ENCODE assay signal across 8 cellular contexts in the genomic region with DNA sequence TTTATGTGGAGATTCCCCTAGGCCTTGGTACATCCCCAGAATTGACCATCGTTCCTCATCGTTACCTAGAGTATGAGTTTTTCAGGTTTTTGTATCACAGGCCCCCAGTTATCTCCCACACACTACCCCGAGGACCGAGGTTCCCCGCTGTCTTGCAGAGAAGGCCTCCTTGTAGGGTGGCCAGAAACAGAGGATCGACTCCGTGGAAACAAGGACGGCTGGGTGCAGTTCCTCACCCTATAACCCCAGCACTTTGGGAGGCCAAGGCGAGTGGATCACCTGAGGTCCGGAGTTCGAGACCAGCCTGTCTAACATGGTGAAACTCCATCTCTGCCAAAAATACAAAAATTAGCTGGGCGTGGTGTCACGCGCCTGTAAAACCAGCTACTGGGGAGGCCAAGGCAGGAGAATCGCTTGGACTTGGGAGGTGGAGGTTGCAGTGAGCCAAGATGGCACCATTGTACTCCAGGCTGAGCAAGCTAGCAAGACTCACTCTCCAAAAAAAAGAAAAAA. TPM values are rescaled to one million over a fixed set of nuclear protein-coding genes. Genes with fewer than 3 reads are reported as not detected.
DNase-seq lines count a peak whose midpoint lies in the region; ATAC-seq and TF ChIP-seq lines count a peak whose summit lies in the region.

No MANE protein-coding gene starts in this region.

- H3K9ac ChIP-seq in OCI-LY3 (ENCODE audit: low read length), result peak overlapping the region; percentile 81
- H3K9ac ChIP-seq in endocrine pancreas (ENCODE audit: control insufficient read depth, insufficient read depth, low read length), result peak overlapping the region; percentile 7

- H3K27me3 Mint-ChIP-seq in CD4-positive, CD25-positive, alpha-beta regulatory T cell, result no peaks in the 10 kb centered on the region

- H3K36me3 Mint-ChIP-seq in CD4-positive, CD25-positive, alpha-beta regulatory T cell, result no peaks in the 10 kb centered on the region

- H3K4me3 Mint-ChIP-seq in CD4-positive, CD25-positive, alpha-beta regulatory T cell, result peak overlapping the region; percentile 92 to 97 (median 94)

- no peaks in the 10 kb centered on the region for H3K9me3 ChIP-seq in CD4-positive, CD25-positive, alpha-beta regulatory T cell (ENCODE audit: control insufficient read depth in 2 of 2, low read length in 2 of 2)
- no peaks in the 10 kb centered on the region for H3K9me3 ChIP-seq in OCI-LY3 (ENCODE audit: insufficient read depth, low read length)
- H3K9me3 ChIP-seq in endocrine pancreas (ENCODE audit: control insufficient read depth, low read length), result no peaks in the 10 kb centered on the region
- peaks cover 9% of the 10 kb centered on the region for H3K9me3 ChIP-seq in neuron (ENCODE audit: low read length)

- no peak for ATAC-seq in CD4-positive, CD25-positive, alpha-beta regulatory T cell (ENCODE audit: low read depth in 2 of 2)
- ATAC-seq in GM19463 (IDR thresholded peaks at IDR 0.05; ENCODE audit: unreplicated experiment), result no peak

- peaks cover 27% of the 10 kb centered on the region for H4K20me1 ChIP-seq in OCI-LY3 (ENCODE audit: insufficient read depth, low read length)

- H3K4me2 ChIP-seq in OCI-LY3 (ENCODE audit: low read length), result peak overlapping the region; percentile 98

- H3K79me2 ChIP-seq in OCI-LY3 (ENCODE audit: low read length), result peaks cover 54% of the 10 kb centered on the region

- DNase-seq in CD4-positive, CD25-positive, alpha-beta regulatory T cell, result no peak
- DNase-seq in GM20000 (ENCODE audit: low spot score), result no peak
- no peak for DNase-seq in stimulated activated naive CD4-positive, alpha-beta T cell treated with Interleukin-2 at 50 U/mL for 16 hours (lab: John Stamatoyannopoulos, UW)
- no peak for DNase-seq in stimulated activated CD4-positive, alpha-beta T cell treated with anti-CD3 and anti-CD28 coated beads, Interleukin-2, amount 100 ng/mL, for 48 hours

- peaks cover 0 to 2% (median 0%) of the 10 kb centered on the region in 7 donors for H3K9me3 Mint-ChIP-seq in CD4-positive, CD25-positive, alpha-beta regulatory T cell

- no peaks in the 10 kb centered on the region for H3K27me3 ChIP-seq in CD4-positive, CD25-positive, alpha-beta regulatory T cell (ENCODE audit: control insufficient read depth, insufficient read depth, low read length)
- no peaks in the 10 kb centered on the region for H3K27me3 ChIP-seq in OCI-LY3 (ENCODE audit: low read depth, low read length)
- no peaks in the 10 kb centered on the region for H3K27me3 ChIP-seq in endocrine pancreas (ENCODE audit: control insufficient read depth, insufficient read depth, low read length)
- no peaks in the 10 kb centered on the region for H3K27me3 ChIP-seq in neuron (ENCODE audit: insufficient read depth, low read length)

- peaks cover 0 to 39% (median 4%) of the 10 kb centered on the region in 4 donors for H3K4me1 Mint-ChIP-seq in CD4-positive, CD25-positive, alpha-beta regulatory T cell

- H3K4me1 ChIP-seq in CD4-positive, CD25-positive, alpha-beta regulatory T cell (ENCODE audit: control insufficient read depth, insufficient read depth, low read length, poor library complexity, severe bottlenecking), result peaks cover 16% of the 10 kb centered on the region
- H3K4me1 ChIP-seq in OCI-LY3 (ENCODE audit: low read length), result peaks cover 43% of the 10 kb centered on the region
- no peaks in the 10 kb centered on the region for H3K4me1 ChIP-seq in endocrine pancreas (ENCODE audit: control insufficient read depth, insufficient read depth, low read length)
- H3K4me1 ChIP-seq in neuron (ENCODE audit: insufficient read depth, low read length), result peaks cover 22% of the 10 kb centered on the region

- no peaks in the 10 kb centered on the region for H3K36me3 ChIP-seq in CD4-positive, CD25-positive, alpha-beta regulatory T cell (ENCODE audit: control insufficient read depth, insufficient read depth, low read length)
- peaks cover 19% of the 10 kb centered on the region for H3K36me3 ChIP-seq in OCI-LY3 (replicated peaks; ENCODE audit: low read depth, low read length)
- no peaks in the 10 kb centered on the region for H3K36me3 ChIP-seq in endocrine pancreas (ENCODE audit: control insufficient read depth, insufficient read depth, low read length)
- H3K36me3 ChIP-seq in neuron (ENCODE audit: insufficient read depth, low read length), result peaks cover under 1% of the 10 kb centered on the region

- peak overlapping the region; percentile 60 to 92 (median 92) for H3K27ac Mint-ChIP-seq in CD4-positive, CD25-positive, alpha-beta regulatory T cell

- TF ChIP-seq CTCF in OCI-LY3 (IDR thresholded peaks at IDR 0.05; ENCODE audit: low read depth, low read length) (no peak), GM20000 (IDR thresholded peaks at IDR 0.05; ENCODE audit: extremely low read depth, missing control alignments) (no peak)

- H2AFZ ChIP-seq in OCI-LY3 (ENCODE audit: low read depth, low read length) (no peak overlapping the region), neuron (ENCODE audit: low read depth, low read length) (no peak overlapping the region)

- H3K4me3 ChIP-seq in CD4-positive, CD25-positive, alpha-beta regulatory T cell (ENCODE audit: low read depth, low read length), result peak overlapping the region; percentile 77
- H3K4me3 ChIP-seq in OCI-LY3 (ENCODE audit: low read length), result peak overlapping the region; percentile 87
- H3K4me3 ChIP-seq in endocrine pancreas (ENCODE audit: control insufficient read depth, insufficient read depth, low read length), result no peak overlapping the region
- peak overlapping the region; percentile 54 for H3K4me3 ChIP-seq in neuron (ENCODE audit: low read length)

- peak overlapping the region; percentile 73 for H3K27ac ChIP-seq in CD4-positive, CD25-positive, alpha-beta regulatory T cell (ENCODE audit: insufficient read depth, low read length, poor library complexity, severe bottlenecking)
- peak overlapping the region; percentile 96 for H3K27ac ChIP-seq in OCI-LY3 (ENCODE audit: low read length)

RNA-seq across cellular contexts. Expression of a gene that starts 0.7 kb away (rescaled TPM):
- total RNA-seq in CD4-positive, CD25-positive, alpha-beta regulatory T cell, result 6.9 TPM
- 1 to 10 TPM; 4.4 to 8.8 (median 6.0) TPM for polyA plus RNA-seq in CD4-positive, CD25-positive, alpha-beta regulatory T cell

RNA-seq across cellular contexts. Expression of a gene that starts 0.7 kb away (rescaled TPM):
- total RNA-seq in CD4-positive, CD25-positive, alpha-beta regulatory T cell, result 20.8 TPM
- 10 to 100 TPM in 2 of 4 donors, 1 to 10 TPM in 2; 8.2 to 20.3 (median 10.0) TPM for polyA plus RNA-seq in CD4-positive, CD25-positive, alpha-beta regulatory T cell

RNA-seq across cellular contexts. Expression of a gene that starts 20.6 kb away (rescaled TPM):
- 148 TPM for total RNA-seq in CD4-positive, CD25-positive, alpha-beta regulatory T cell
- polyA plus RNA-seq in CD4-positive, CD25-positive, alpha-beta regulatory T cell, result 100 to 1,000 TPM; 139 to 202 (median 159) TPM

RNA-seq across cellular contexts. Expression of a gene that starts 35.1 kb away (rescaled TPM):
- 101 TPM for total RNA-seq in CD4-positive, CD25-positive, alpha-beta regulatory T cell
- polyA plus RNA-seq in CD4-positive, CD25-positive, alpha-beta regulatory T cell, result 10 to 100 TPM; 15.3 to 19.9 (median 17.3) TPM

RNA-seq across cellular contexts. Expression of a gene that starts 42.5 kb away (rescaled TPM):
- total RNA-seq in CD4-positive, CD25-positive, alpha-beta regulatory T cell, result 40.6 TPM
- polyA plus RNA-seq in CD4-positive, CD25-positive, alpha-beta regulatory T cell, result under 1 TPM; 0.28 to 0.86 (median 0.59) TPM
